In the genomic region with DNA sequence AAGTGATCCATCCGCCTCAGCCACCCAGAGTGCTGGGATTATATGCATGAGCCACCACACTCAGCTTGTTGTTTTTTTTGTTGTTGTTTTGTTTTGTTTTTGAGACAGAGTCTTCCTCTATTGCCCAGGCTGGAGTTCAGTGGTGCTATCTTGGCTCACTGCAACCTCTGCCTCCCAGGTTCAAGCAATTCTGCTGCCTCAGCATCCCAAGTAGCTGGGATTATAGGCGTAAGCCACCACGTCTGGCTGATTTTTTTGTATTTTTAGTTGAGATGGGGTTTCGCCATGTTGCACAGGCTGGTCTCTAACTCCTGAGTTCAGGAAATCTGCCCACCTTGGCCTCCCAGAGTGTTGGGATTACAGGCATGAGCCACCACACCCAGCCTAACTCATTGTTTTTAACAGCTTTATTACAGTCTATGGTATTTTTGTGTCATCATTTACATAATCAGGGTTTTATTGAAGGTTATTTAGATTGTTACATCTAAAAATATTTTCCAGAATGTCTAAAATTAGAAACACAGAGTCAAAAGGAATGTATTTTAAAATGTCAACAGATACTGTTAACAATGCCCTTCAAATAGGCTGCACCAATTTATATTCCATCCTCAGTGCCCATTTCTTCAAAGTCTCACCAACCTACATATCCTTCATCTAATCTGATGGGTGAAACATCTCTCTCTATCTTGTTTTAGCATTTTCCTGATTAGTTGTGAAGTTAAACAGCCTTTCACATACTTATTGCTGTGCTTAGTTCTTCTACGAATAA, we compare ENCODE assay signal across 2 cellular contexts.
TF ChIP-seq lines count a peak whose summit lies in the region.

No MANE protein-coding gene starts in this region.

TF ChIP-seq in A549, 52 proteins besides CTCF, POLR2A, EP300 and RAD21:
- no peak for TF ChIP-seq JUN (IDR thresholded peaks at IDR 0.05)
- peak; percentile 72 for TF ChIP-seq MAFK (IDR thresholded peaks at IDR 0.05; ENCODE audit: partially characterized antibody)
TF ChIP-seq in A549: peak in this region for 1.

TF ChIP-seq in IMR-90, 13 proteins besides CTCF, POLR2A, EP300 and RAD21:
- TF ChIP-seq CHD1 (IDR thresholded peaks at IDR 0.05; ENCODE audit: low read depth, low read length) (no peak), FOS (IDR thresholded peaks at IDR 0.05; ENCODE audit: low read depth, low read length) (no peak), MAZ (IDR thresholded peaks at IDR 0.05; ENCODE audit: borderline replicate concordance, low read depth, low read length) (no peak), MXI1 (IDR thresholded peaks at IDR 0.05; ENCODE audit: borderline replicate concordance, low read depth, low read length) (no peak), MAFK (IDR thresholded peaks at IDR 0.05; ENCODE audit: low read depth, low read length) (0 out of 2 replicates have a peak, but pooled peaks have one; percentile 6)
TF ChIP-seq in IMR-90: peak in this region for 1.
